In genomic region chr16:70522216-70523000, GRCh38 we compare ENCODE assay signal across 8 cellular contexts. TPM values are rescaled to one million over a fixed set of nuclear protein-coding genes. Genes with fewer than 3 reads are reported as not detected.
DNase-seq lines count a peak whose midpoint lies in the region; TF ChIP-seq lines count a peak whose summit lies in the region.

No MANE protein-coding gene starts in this region.

- H3K4me2 ChIP-seq in OCI-LY1 (ENCODE audit: low read length): peak overlapping the region; percentile 75

- peak overlapping the region; percentile 98 for H3K9ac ChIP-seq in OCI-LY1 (ENCODE audit: low read length)

- H3K9me3 ChIP-seq in OCI-LY1 (ENCODE audit: low read length): no peaks in the 10 kb centered on the region

- H3K4me1 ChIP-seq in OCI-LY1 (ENCODE audit: insufficient read depth, low read length, severe bottlenecking): peaks cover 47% of the 10 kb centered on the region

- DNase-seq in GM12865 (ENCODE audit: low read depth): peak; percentile 80
- no peak for DNase-seq in epithelial cell of esophagus (ENCODE audit: low read depth)
- DNase-seq in posterior vena cava (ENCODE audit: low spot score): peak; percentile 54
- DNase-seq in stimulated activated CD4-positive, alpha-beta T cell treated with anti-CD3 and anti-CD28 coated beads, Interleukin-15, amount 100 ng/mL, for 24 hours: no peak
- no peak for DNase-seq in hepatic stellate cell (ENCODE audit: low spot score)
- no peak for DNase-seq in GM19240 (ENCODE audit: insufficient read length, low spot score)
- no peak for DNase-seq in activated CD4-positive, alpha-beta T cell treated with anti-CD3 and anti-CD28 coated beads for 4 hours

- no peaks in the 10 kb centered on the region for H3F3A ChIP-seq in OCI-LY1 (ENCODE audit: insufficient read depth, low read length)

- peaks cover 40% of the 10 kb centered on the region for H3K36me3 ChIP-seq in OCI-LY1 (ENCODE audit: insufficient read depth, low read length)

- H3K27me3 ChIP-seq in OCI-LY1 (ENCODE audit: insufficient read depth, low read length): no peaks in the 10 kb centered on the region

- peak overlapping the region; percentile 87 for H3K27ac ChIP-seq in OCI-LY1 (ENCODE audit: low read depth, low read length, poor library complexity, severe bottlenecking)

- peak overlapping the region; percentile 95 for H3K4me3 ChIP-seq in GM12865 (ENCODE audit: low read depth, low read length)
- H3K4me3 ChIP-seq in OCI-LY1 (ENCODE audit: low read depth, low read length, poor library complexity, severe bottlenecking): peak overlapping the region; percentile 91
- peak overlapping the region; percentile 97 for H3K4me3 ChIP-seq in epithelial cell of esophagus (ENCODE audit: low read length)

- TF ChIP-seq CTCF in GM12865 (IDR thresholded peaks at IDR 0.05; ENCODE audit: insufficient read depth, low read depth, low read length, missing control alignments) (no peak), OCI-LY1 (IDR thresholded peaks at IDR 0.05; ENCODE audit: low read length) (no peak), epithelial cell of esophagus (IDR thresholded peaks at IDR 0.05; ENCODE audit: insufficient read depth, low read depth, low read length, missing control alignments) (no peak)

- no peaks in the 10 kb centered on the region for H3K9me2 ChIP-seq in OCI-LY1 (ENCODE audit: low read depth, low read length)

- H4K20me1 ChIP-seq in OCI-LY1 (ENCODE audit: insufficient read depth, low read length): peaks cover 5% of the 10 kb centered on the region

- H2AFZ ChIP-seq in OCI-LY1 (ENCODE audit: low read length): no peak overlapping the region

- intact Hi-C loops in posterior vena cava (cut with DNase I): loop anchor here in 1 of 2 donors (10.0 kb wide), 1 partner anchor 132 kb away; no protein-coding TSS in a partner anchor

- H3K79me2 ChIP-seq in OCI-LY1 (ENCODE audit: insufficient read depth, low read length): peaks cover 42% of the 10 kb centered on the region

RNA-seq across cellular contexts. Expression of gene COG4, which starts 0.9 kb away (rescaled TPM):
- 10 to 100 TPM; 29.3 to 39.1 TPM for total RNA-seq in posterior vena cava

RNA-seq across cellular contexts. Expression of gene SF3B3, which starts 1.2 kb away (rescaled TPM):
- 100 to 1,000 TPM; 140 to 144 TPM for total RNA-seq in posterior vena cava

Comparison
In these comparisons a context has a peak if more than half of its experiments do, and no peak if none do; other contexts are left out.
1. DNase-seq: peak in GM12865 (single experiment) and posterior vena cava (single experiment); none in epithelial cell of esophagus (single experiment), stimulated activated CD4-positive, alpha-beta T cell treated with anti-CD3 and anti-CD28 coated beads, Interleukin-15, amount 100 ng/mL, for 24 hours (single experiment), hepatic stellate cell (single experiment), GM19240 (single experiment) and activated CD4-positive, alpha-beta T cell treated with anti-CD3 and anti-CD28 coated beads for 4 hours (0 of 2).
2. Peak in every context shown above with its lines, with median percentiles within 50 percentile points of each other: H3K4me3 ChIP-seq.